1 cellular context compared by ENCODE assay signal in genomic region chr14:76715102-76715926, GRCh38.
TF ChIP-seq lines count a peak whose summit lies in the region.

No MANE protein-coding gene starts in this region.

TF ChIP-seq in GM23338, 12 proteins besides CTCF, POLR2A, EP300 and RAD21:
- TF ChIP-seq EZH2phosphoT487 (IDR thresholded peaks at IDR 0.05; ENCODE audit: unreplicated experiment) (no peak), POLR2AphosphoS5 (IDR thresholded peaks at IDR 0.05; ENCODE audit: low read depth) (no peak), NANOG (IDR thresholded peaks at IDR 0.05; ENCODE audit: borderline replicate concordance) (no peak), STAT1 (IDR thresholded peaks at IDR 0.05; ENCODE audit: unreplicated experiment) (no peak), CREB1 (CRISPR knock-in tag; IDR thresholded peaks at IDR 0.05; ENCODE audit: low read depth) (no peak), REST (IDR thresholded peaks at IDR 0.05; ENCODE audit: unreplicated experiment) (no peak), ZNF114 (CRISPR knock-in tag; IDR thresholded peaks at IDR 0.05) (no peak), EZH2 (IDR thresholded peaks at IDR 0.05; ENCODE audit: low read depth, unreplicated experiment) (no peak), JUNB (IDR thresholded peaks at IDR 0.05; ENCODE audit: unreplicated experiment) (no peak)
- TF ChIP-seq, protein P1, sequence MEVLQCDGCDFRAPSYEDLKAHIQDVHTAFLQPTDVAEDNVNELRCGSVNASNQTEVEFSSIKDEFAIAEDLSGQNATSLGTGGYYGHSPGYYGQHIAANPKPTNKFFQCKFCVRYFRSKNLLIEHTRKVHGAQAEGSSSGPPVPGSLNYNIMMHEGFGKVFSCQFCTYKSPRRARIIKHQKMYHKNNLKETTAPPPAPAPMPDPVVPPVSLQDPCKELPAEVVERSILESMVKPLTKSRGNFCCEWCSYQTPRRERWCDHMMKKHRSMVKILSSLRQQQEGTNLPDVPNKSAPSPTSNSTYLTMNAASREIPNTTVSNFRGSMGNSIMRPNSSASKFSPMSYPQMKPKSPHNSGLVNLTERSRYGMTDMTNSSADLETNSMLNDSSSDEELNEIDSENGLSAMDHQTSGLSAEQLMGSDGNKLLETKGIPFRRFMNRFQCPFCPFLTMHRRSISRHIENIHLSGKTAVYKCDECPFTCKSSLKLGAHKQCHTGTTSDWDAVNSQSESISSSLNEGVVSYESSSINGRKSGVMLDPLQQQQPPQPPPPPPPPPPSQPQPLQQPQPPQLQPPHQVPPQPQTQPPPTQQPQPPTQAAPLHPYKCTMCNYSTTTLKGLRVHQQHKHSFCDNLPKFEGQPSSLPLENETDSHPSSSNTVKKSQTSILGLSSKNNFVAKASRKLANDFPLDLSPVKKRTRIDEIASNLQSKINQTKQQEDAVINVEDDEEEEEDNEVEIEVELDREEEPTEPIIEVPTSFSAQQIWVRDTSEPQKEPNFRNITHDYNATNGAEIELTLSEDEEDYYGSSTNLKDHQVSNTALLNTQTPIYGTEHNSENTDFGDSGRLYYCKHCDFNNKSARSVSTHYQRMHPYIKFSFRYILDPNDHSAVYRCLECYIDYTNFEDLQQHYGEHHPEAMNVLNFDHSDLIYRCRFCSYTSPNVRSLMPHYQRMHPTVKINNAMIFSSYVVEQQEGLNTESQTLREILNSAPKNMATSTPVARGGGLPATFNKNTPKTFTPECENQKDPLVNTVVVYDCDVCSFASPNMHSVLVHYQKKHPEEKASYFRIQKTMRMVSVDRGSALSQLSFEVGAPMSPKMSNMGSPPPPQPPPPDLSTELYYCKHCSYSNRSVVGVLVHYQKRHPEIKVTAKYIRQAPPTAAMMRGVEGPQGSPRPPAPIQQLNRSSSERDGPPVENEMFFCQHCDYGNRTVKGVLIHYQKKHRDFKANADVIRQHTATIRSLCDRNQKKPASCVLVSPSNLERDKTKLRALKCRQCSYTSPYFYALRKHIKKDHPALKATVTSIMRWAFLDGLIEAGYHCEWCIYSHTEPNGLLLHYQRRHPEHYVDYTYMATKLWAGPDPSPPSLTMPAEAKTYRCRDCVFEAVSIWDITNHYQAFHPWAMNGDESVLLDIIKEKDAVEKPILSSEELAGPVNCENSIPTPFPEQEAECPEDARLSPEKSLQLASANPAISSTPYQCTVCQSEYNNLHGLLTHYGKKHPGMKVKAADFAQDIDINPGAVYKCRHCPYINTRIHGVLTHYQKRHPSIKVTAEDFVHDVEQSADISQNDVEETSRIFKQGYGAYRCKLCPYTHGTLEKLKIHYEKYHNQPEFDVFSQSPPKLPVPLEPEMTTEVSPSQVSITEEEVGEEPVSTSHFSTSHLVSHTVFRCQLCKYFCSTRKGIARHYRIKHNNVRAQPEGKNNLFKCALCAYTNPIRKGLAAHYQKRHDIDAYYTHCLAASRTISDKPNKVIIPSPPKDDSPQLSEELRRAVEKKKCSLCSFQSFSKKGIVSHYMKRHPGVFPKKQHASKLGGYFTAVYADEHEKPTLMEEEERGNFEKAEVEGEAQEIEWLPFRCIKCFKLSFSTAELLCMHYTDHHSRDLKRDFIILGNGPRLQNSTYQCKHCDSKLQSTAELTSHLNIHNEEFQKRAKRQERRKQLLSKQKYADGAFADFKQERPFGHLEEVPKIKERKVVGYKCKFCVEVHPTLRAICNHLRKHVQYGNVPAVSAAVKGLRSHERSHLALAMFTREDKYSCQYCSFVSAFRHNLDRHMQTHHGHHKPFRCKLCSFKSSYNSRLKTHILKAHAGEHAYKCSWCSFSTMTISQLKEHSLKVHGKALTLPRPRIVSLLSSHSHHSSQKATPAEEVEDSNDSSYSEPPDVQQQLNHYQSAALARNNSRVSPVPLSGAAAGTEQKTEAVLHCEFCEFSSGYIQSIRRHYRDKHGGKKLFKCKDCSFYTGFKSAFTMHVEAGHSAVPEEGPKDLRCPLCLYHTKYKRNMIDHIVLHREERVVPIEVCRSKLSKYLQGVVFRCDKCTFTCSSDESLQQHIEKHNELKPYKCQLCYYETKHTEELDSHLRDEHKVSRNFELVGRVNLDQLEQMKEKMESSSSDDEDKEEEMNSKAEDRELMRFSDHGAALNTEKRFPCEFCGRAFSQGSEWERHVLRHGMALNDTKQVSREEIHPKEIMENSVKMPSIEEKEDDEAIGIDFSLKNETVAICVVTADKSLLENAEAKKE (CRISPR knock-in tag; IDR thresholded peaks at IDR 0.05): no peak
- TF ChIP-seq, protein P2, sequence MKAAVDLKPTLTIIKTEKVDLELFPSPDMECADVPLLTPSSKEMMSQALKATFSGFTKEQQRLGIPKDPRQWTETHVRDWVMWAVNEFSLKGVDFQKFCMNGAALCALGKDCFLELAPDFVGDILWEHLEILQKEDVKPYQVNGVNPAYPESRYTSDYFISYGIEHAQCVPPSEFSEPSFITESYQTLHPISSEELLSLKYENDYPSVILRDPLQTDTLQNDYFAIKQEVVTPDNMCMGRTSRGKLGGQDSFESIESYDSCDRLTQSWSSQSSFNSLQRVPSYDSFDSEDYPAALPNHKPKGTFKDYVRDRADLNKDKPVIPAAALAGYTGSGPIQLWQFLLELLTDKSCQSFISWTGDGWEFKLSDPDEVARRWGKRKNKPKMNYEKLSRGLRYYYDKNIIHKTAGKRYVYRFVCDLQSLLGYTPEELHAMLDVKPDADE (IDR thresholded peaks at IDR 0.05): no peak
TF ChIP-seq in GM23338: peak in this region for 0.
